ENCODE assay signal across 8 cellular contexts in the genomic region with DNA sequence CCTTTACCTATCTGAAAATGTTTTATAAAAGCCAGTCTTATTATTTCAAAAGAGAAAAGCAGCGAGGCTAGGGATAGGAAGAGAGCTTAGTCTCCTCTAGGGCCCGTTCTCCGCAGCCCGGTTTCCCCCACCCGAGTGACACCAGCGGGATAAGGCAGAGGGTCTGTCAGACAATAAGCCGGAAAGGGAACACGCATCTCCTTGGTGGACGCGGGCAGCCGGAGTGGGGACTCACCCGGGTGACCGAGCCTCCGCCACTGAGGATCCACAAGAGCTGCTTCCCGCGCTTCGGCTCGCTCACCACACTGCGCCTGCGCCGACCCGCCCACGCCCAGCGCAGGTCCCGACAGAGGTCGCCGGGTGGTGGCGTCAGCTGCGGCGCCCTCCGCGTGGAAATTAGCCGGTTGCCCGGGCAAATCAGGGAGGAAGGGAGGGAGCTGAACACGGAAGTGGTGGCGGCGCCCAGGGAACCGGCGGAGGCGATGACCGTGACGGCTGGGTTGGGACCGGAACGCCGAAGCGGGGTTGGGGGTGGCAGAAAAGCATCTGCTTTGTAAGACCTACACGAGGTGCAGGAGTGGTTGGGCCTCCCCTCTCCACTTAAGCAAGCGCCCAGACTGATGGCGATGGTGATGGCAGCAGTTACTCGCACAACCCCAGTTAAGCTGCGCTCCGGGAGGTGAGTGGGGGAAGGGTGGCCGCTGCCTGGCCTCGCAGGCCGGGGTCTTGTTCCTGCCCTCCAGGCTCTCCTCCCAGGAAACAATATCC. TPM values are rescaled to one million over a fixed set of nuclear protein-coding genes. Genes with fewer than 3 reads are reported as not detected.
DNase-seq lines count a peak whose midpoint lies in the region; ATAC-seq, FAIRE-seq and TF ChIP-seq lines count a peak whose summit lies in the region.

A gene with protein sequence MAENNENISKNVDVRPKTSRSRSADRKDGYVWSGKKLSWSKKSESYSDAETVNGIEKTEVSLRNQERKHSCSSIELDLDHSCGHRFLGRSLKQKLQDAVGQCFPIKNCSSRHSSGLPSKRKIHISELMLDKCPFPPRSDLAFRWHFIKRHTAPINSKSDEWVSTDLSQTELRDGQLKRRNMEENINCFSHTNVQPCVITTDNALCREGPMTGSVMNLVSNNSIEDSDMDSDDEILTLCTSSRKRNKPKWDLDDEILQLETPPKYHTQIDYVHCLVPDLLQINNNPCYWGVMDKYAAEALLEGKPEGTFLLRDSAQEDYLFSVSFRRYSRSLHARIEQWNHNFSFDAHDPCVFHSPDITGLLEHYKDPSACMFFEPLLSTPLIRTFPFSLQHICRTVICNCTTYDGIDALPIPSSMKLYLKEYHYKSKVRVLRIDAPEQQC (plus strand): TSS at position 444 of the 768 bp plus-strand sequence. CDS start 15,806 bp downstream, outside the sequence.
A gene with protein sequence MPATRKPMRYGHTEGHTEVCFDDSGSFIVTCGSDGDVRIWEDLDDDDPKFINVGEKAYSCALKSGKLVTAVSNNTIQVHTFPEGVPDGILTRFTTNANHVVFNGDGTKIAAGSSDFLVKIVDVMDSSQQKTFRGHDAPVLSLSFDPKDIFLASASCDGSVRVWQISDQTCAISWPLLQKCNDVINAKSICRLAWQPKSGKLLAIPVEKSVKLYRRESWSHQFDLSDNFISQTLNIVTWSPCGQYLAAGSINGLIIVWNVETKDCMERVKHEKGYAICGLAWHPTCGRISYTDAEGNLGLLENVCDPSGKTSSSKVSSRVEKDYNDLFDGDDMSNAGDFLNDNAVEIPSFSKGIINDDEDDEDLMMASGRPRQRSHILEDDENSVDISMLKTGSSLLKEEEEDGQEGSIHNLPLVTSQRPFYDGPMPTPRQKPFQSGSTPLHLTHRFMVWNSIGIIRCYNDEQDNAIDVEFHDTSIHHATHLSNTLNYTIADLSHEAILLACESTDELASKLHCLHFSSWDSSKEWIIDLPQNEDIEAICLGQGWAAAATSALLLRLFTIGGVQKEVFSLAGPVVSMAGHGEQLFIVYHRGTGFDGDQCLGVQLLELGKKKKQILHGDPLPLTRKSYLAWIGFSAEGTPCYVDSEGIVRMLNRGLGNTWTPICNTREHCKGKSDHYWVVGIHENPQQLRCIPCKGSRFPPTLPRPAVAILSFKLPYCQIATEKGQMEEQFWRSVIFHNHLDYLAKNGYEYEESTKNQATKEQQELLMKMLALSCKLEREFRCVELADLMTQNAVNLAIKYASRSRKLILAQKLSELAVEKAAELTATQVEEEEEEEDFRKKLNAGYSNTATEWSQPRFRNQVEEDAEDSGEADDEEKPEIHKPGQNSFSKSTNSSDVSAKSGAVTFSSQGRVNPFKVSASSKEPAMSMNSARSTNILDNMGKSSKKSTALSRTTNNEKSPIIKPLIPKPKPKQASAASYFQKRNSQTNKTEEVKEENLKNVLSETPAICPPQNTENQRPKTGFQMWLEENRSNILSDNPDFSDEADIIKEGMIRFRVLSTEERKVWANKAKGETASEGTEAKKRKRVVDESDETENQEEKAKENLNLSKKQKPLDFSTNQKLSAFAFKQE (minus strand): TSS at position 307 of the 768 bp plus-strand sequence. CDS start 312 bp downstream, outside the sequence.

- WGBS in small intestine, 3 donors: 0 to 1% (median 0%) methylated on average over 55 of the region's 55 CpGs

- FAIRE-seq in bronchial epithelial cell (lab: Jason Lieb, UNC) (no peak), small intestine (lab: Jason Lieb, UNC) (no peak)

- H3K36me3 ChIP-seq in bronchial epithelial cell (ENCODE audit: control insufficient read depth, insufficient read depth, low read length) (no peaks in the 10 kb centered on the region), small intestine (ENCODE audit: control insufficient read depth in 2 of 2, insufficient read depth in 2 of 2, low read length in 2 of 2) (no peaks in the 10 kb centered on the region)

- DNase-seq in AG09319 (ENCODE audit: extremely low read depth, low read depth) (peak; percentile 67), NCI-H2227 treated with DMSO at 0.1 percent for 48 hours (lab: John Stamatoyannopoulos, UW) (peak; percentile 91), bronchial epithelial cell (ENCODE audit: low read depth) (peak; percentile 87), iPS-NIHi7 (ENCODE audit: extremely low spot score) (peak; percentile 93), small intestine (peak; percentile 94)

- H3K9me3 ChIP-seq in small intestine (ENCODE audit: control insufficient read depth, low read depth): no peaks in the 10 kb centered on the region

- peak; percentile 91 for TF ChIP-seq POLR2A in GM18951 (IDR thresholded peaks at IDR 0.05; ENCODE audit: extremely low read depth, insufficient read depth, insufficient read length)

- peak; percentile 91 for ATAC-seq in HG03175 (IDR thresholded peaks at IDR 0.05; ENCODE audit: unreplicated experiment)

- peak within 1 kb of the TSS; percentile 84 for H3K4me3 ChIP-seq in WI38 (ENCODE audit: low read depth, low read length)
- H3K4me3 ChIP-seq in bronchial epithelial cell (ENCODE audit: low read depth, low read length): peak within 1 kb of the TSS; percentile 70
- H3K4me3 ChIP-seq in small intestine (ENCODE audit: low read depth in 1 of 2, low read length in 2 of 2): peak within 1 kb of the TSS; percentile 71 to 82

- in situ Hi-C loops in GM18951 (cut with MboI; ENCODE audit: low sequenced_read_pairs, unreplicated experiment): no loop called here

- TF ChIP-seq CTCF in AG09319 (IDR thresholded peaks at IDR 0.05; ENCODE audit: low read depth, low read length) (no peak; the same call in 1 of the 2 replicates), WI38 (IDR thresholded peaks at IDR 0.05; ENCODE audit: low read depth, low read length) (no peak), bronchial epithelial cell (IDR thresholded peaks at IDR 0.05; ENCODE audit: insufficient read depth, low read length, severe bottlenecking) (no peak)

- H3K27me3 ChIP-seq in bronchial epithelial cell (ENCODE audit: control insufficient read depth, insufficient read depth, low read length) (no peaks in the 10 kb centered on the region), small intestine (ENCODE audit: control insufficient read depth in 2 of 2, insufficient read depth in 2 of 2, low read length in 2 of 2) (no peaks in the 10 kb centered on the region)

- H3K27ac ChIP-seq in small intestine (ENCODE audit: low read depth in 1 of 2, low read length in 1 of 2): peak within 1 kb of the TSS; percentile 65 to 98

- peaks cover 0 to 8% of the 10 kb centered on the region in 2 donors for H3K4me1 ChIP-seq in small intestine (ENCODE audit: control insufficient read depth in 2 of 2, insufficient read depth in 1 of 2, low read depth in 1 of 2, low read length in 1 of 2)

RNA-seq across cellular contexts. Expression of the first gene that starts in this region (rescaled TPM):
- total RNA-seq in bronchial epithelial cell: 10.0 and 13.6 TPM in 2 replicates
- polyA plus RNA-seq in small intestine: 10 to 100 TPM in 1 of 3 donors, 1 to 10 TPM in 2; 4.8 to 11.1 (median 9.8) TPM

RNA-seq across cellular contexts. Expression of the second gene that starts in this region (rescaled TPM):
- total RNA-seq in bronchial epithelial cell: 8.7 and 10.0 TPM in 2 replicates
- 1 to 10 TPM in 1 of 3 donors, under 1 TPM in 2; 0.45 to 3.4 (median 0.54) TPM for polyA plus RNA-seq in small intestine

Comparison
In these comparisons a context has a peak if more than half of its experiments do, and no peak if none do; other contexts are left out.
1. Peak in every context shown above with its lines: DNase-seq, ATAC-seq, H3K4me3 ChIP-seq and H3K27ac ChIP-seq.